In genomic region chr9:136808781-136809158, GRCh38 we compare ENCODE assay signal across 8 cellular contexts. TPM values are rescaled to one million over a fixed set of nuclear protein-coding genes. Genes with fewer than 3 reads are reported as not detected.
DNase-seq lines count a peak whose midpoint lies in the region; ATAC-seq and TF ChIP-seq lines count a peak whose summit lies in the region.

No MANE protein-coding gene starts in this region.

- no peaks in the 10 kb centered on the region for H3K9me3 Mint-ChIP-seq in activated naive CD8-positive, alpha-beta T cell treated with anti-CD3 and anti-CD28 coated beads for 36 hours

- POLR2A ChIA-PET in AG04450 (lab: Yijun Ruan, JAX): interaction anchor here (0.6 to 1.0 kb wide), 2 partner anchors 9 to 18 kb away, joined by 3 read pairs; no protein-coding TSS in a partner anchor
- POLR2A ChIA-PET in HEK293 (lab: Yijun Ruan, JAX): interaction anchor here (0.6 to 4.0 kb wide), 5 partner anchors 8 to 81 kb away, joined by 3 to 22 read pairs (median 5); partner anchors contain the start of gene AJM1

- TF ChIP-seq EP300 in suprapubic skin (IDR thresholded peaks at IDR 0.05): no peak

- H3K4me1 ChIP-seq in HEK293 (ENCODE audit: control insufficient read depth, insufficient read depth, low read length) (peaks cover 7% of the 10 kb centered on the region; the same call in 1 of the 2 replicates), suprapubic skin (peaks cover 36% of the 10 kb centered on the region)

- peaks cover 31% of the 10 kb centered on the region for H3K36me3 Mint-ChIP-seq in activated naive CD8-positive, alpha-beta T cell treated with anti-CD3 and anti-CD28 coated beads for 36 hours

- peak overlapping the region; percentile 75 for H3K27ac Mint-ChIP-seq in activated naive CD8-positive, alpha-beta T cell treated with anti-CD3 and anti-CD28 coated beads for 36 hours

- H3K9me3 ChIP-seq in AG04450 (ENCODE audit: control insufficient read depth, insufficient read depth, low read length): no peaks in the 10 kb centered on the region; the same call in 1 of the 2 replicates
- H3K9me3 ChIP-seq in HEK293 (ENCODE audit: control insufficient read depth, insufficient read depth, low read depth, low read length): no peaks in the 10 kb centered on the region
- H3K9me3 ChIP-seq in suprapubic skin: no peaks in the 10 kb centered on the region

- TF ChIP-seq CTCF in AG04450 (IDR thresholded peaks at IDR 0.05; ENCODE audit: low read depth, low read length) (no peak), HEK293 (tag by site-specific recombination; IDR thresholded peaks at IDR 0.05) (no peak), suprapubic skin (IDR thresholded peaks at IDR 0.05) (no peak)

- H3K27ac ChIP-seq in AG04450 (ENCODE audit: low read depth, low read length) (peak overlapping the region; percentile 11), HEK293 (ENCODE audit: extremely low read depth, low read depth, low read length) (peak overlapping the region; percentile 96), suprapubic skin (peak overlapping the region; percentile 91)

- H3K36me3 ChIP-seq in HEK293 (ENCODE audit: control insufficient read depth in 2 of 2, insufficient read depth in 1 of 2, low read length in 2 of 2) (peaks cover 15 to 43% of the 10 kb centered on the region in 2 experiments), suprapubic skin (peaks cover 5% of the 10 kb centered on the region)

- no peaks in the 10 kb centered on the region for H3K27me3 ChIP-seq in AG04450 (ENCODE audit: control insufficient read depth, insufficient read depth, low read length)
- H3K27me3 ChIP-seq in suprapubic skin: no peaks in the 10 kb centered on the region

- no peak for DNase-seq in AG04450 (ENCODE audit: low read depth, low spot score)
- DNase-seq in activated naive CD8-positive, alpha-beta T cell treated with anti-CD3 and anti-CD28 coated beads for 36 hours: no peak
- DNase-seq in iris pigment epithelial cell (ENCODE audit: low read depth): peak; percentile 57
- DNase-seq in suprapubic skin (ENCODE audit: low spot score in 2 of 2): no peak
- DNase-seq in NCI-H2107 (lab: John Stamatoyannopoulos, UW): no peak

- peaks cover 40% of the 10 kb centered on the region for H3K4me1 Mint-ChIP-seq in activated naive CD8-positive, alpha-beta T cell treated with anti-CD3 and anti-CD28 coated beads for 36 hours

- CTCF ChIA-PET in AG04450 (lab: Charles Lee): no interaction called here
- CTCF ChIA-PET in HEK293 (lab: Yijun Ruan, JAX): interaction anchor here (0.5 to 4.0 kb wide), 10 partner anchors 11 to 446 kb away, joined by 3 to 16 read pairs (median 4); partner anchors contain the start of gene AJM1

- H3K4me3 Mint-ChIP-seq in activated naive CD8-positive, alpha-beta T cell treated with anti-CD3 and anti-CD28 coated beads for 36 hours: peak overlapping the region; percentile 79

- 3% methylated on average over 14 of the region's 14 CpGs for WGBS in suprapubic skin

- no peak for TF ChIP-seq POLR2A in suprapubic skin (IDR thresholded peaks at IDR 0.05)

- H3K4me3 ChIP-seq in AG04450 (ENCODE audit: low read depth, low read length) (peak overlapping the region; percentile 78), HEK293 (ENCODE audit: low read depth, low read length) (peak overlapping the region; percentile 84), suprapubic skin (peak overlapping the region; percentile 97)

- no peak for ATAC-seq in GM19023 (IDR thresholded peaks at IDR 0.05; ENCODE audit: unreplicated experiment)
- no peak for ATAC-seq in HG03108 (IDR thresholded peaks at IDR 0.05; ENCODE audit: unreplicated experiment)

- H3K27me3 Mint-ChIP-seq in activated naive CD8-positive, alpha-beta T cell treated with anti-CD3 and anti-CD28 coated beads for 36 hours: no peaks in the 10 kb centered on the region

TF ChIP-seq in HEK293, 187 proteins besides CTCF, POLR2A, EP300 and RAD21:
- peak; percentile 56; the same call in 1 of the 2 replicates for TF ChIP-seq ZNF335 (tag by site-specific recombination; conservative IDR thresholded peaks at IDR 0.05)
- TF ChIP-seq ZEB2 (tag by site-specific recombination; IDR thresholded peaks at IDR 0.05): peak; percentile 16; the same call in 1 of the 2 replicates
- TF ChIP-seq PRDM10 (tag by site-specific recombination; IDR thresholded peaks at IDR 0.05): peak; percentile 93
- TF ChIP-seq ZIC2 (tag by site-specific recombination; IDR thresholded peaks at IDR 0.05): peak; percentile 37
- TF ChIP-seq, protein P1, sequence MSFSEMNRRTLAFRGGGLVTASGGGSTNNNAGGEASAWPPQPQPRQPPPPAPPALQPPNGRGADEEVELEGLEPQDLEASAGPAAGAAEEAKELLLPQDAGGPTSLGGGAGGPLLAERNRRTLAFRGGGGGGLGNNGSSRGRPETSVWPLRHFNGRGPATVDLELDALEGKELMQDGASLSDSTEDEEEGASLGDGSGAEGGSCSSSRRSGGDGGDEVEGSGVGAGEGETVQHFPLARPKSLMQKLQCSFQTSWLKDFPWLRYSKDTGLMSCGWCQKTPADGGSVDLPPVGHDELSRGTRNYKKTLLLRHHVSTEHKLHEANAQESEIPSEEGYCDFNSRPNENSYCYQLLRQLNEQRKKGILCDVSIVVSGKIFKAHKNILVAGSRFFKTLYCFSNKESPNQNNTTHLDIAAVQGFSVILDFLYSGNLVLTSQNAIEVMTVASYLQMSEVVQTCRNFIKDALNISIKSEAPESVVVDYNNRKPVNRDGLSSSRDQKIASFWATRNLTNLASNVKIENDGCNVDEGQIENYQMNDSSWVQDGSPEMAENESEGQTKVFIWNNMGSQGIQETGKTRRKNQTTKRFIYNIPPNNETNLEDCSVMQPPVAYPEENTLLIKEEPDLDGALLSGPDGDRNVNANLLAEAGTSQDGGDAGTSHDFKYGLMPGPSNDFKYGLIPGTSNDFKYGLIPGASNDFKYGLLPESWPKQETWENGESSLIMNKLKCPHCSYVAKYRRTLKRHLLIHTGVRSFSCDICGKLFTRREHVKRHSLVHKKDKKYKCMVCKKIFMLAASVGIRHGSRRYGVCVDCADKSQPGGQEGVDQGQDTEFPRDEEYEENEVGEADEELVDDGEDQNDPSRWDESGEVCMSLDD (tag by site-specific recombination; IDR thresholded peaks at IDR 0.05): no peak
- no peak for TF ChIP-seq SP7 (tag by site-specific recombination; IDR thresholded peaks at IDR 0.05)
TF ChIP-seq in HEK293: peak in this region for 4.

RNA-seq across cellular contexts. Expression of gene RABL6, which starts 1.0 kb away (rescaled TPM):
- 35.4 and 41.1 TPM in 2 replicates for polyA plus RNA-seq in AG04450 (2011; rRNA removed)
- polyA minus RNA-seq in AG04450 (2011; rRNA and poly(A)+ RNA removed): 48.7 and 53.3 TPM in 2 replicates
- 10 to 100 TPM; 87.0 to 88.3 TPM for total RNA-seq in activated naive CD8-positive, alpha-beta T cell treated with anti-CD3 and anti-CD28 coated beads for 36 hours
- total RNA-seq in suprapubic skin: 10 to 100 TPM; 54.2 to 70.7 (median 61.0) TPM

RNA-seq across cellular contexts. Expression of gene CCDC183, which starts 12.6 kb away (rescaled TPM):
- 0.05 and 0.21 TPM in 2 replicates for polyA plus RNA-seq in AG04450 (2011; rRNA removed)
- polyA minus RNA-seq in AG04450 (2011; rRNA and poly(A)+ RNA removed): 0.55 TPM in 1 of 2 replicates, not detected in the other
- total RNA-seq in activated naive CD8-positive, alpha-beta T cell treated with anti-CD3 and anti-CD28 coated beads for 36 hours: under 1 TPM in 1 of 2 experiments, not detected in 1; 0.43 TPM
- 10 to 100 TPM in 1 of 4 donors, 1 to 10 TPM in 3; 1.1 to 10.3 (median 2.3) TPM for total RNA-seq in suprapubic skin

RNA-seq across cellular contexts. Expression of gene TMEM141, which starts 17.6 kb away (rescaled TPM):
- polyA plus RNA-seq in AG04450 (2011; rRNA removed): 34.9 and 44.3 TPM in 2 replicates
- polyA minus RNA-seq in AG04450 (2011; rRNA and poly(A)+ RNA removed): 9.3 and 18.9 TPM in 2 replicates
- 10 to 100 TPM; 49.3 to 49.6 TPM for total RNA-seq in activated naive CD8-positive, alpha-beta T cell treated with anti-CD3 and anti-CD28 coated beads for 36 hours
- total RNA-seq in suprapubic skin: 100 to 1,000 TPM in 2 of 4 donors, 10 to 100 TPM in 2; 71.1 to 148 (median 115) TPM

RNA-seq across cellular contexts. Expression of gene AJM1, which starts 33.5 kb away (rescaled TPM):
- 0.26 and 0.42 TPM in 2 replicates for polyA plus RNA-seq in AG04450 (2011; rRNA removed)
- 0.22 and 0.23 TPM in 2 replicates for polyA minus RNA-seq in AG04450 (2011; rRNA and poly(A)+ RNA removed)
- total RNA-seq in activated naive CD8-positive, alpha-beta T cell treated with anti-CD3 and anti-CD28 coated beads for 36 hours: 1 to 10 TPM; 2.8 to 3.1 TPM
- total RNA-seq in suprapubic skin: 1 to 10 TPM; 1.6 to 3.1 (median 2.2) TPM

RNA-seq across cellular contexts. Expression of gene PHPT1, which starts 40.4 kb away (rescaled TPM):
- polyA plus RNA-seq in AG04450 (2011; rRNA removed): 91.6 and 116 TPM in 2 replicates
- polyA minus RNA-seq in AG04450 (2011; rRNA and poly(A)+ RNA removed): 22.2 and 26.3 TPM in 2 replicates
- total RNA-seq in activated naive CD8-positive, alpha-beta T cell treated with anti-CD3 and anti-CD28 coated beads for 36 hours: 10 to 100 TPM; 93.0 to 97.8 TPM
- total RNA-seq in suprapubic skin: 10 to 100 TPM; 41.9 to 64.2 (median 46.6) TPM

Comparison
In these comparisons a context has a peak if more than half of its experiments do, and no peak if none do; other contexts are left out.
1. H3K27ac ChIP-seq: peak in every context shown above with its lines; median percentile 96 in HEK293; 91 in suprapubic skin; 11 in AG04450.